ENCODE assay signal across 8 cellular contexts in the genomic region with DNA sequence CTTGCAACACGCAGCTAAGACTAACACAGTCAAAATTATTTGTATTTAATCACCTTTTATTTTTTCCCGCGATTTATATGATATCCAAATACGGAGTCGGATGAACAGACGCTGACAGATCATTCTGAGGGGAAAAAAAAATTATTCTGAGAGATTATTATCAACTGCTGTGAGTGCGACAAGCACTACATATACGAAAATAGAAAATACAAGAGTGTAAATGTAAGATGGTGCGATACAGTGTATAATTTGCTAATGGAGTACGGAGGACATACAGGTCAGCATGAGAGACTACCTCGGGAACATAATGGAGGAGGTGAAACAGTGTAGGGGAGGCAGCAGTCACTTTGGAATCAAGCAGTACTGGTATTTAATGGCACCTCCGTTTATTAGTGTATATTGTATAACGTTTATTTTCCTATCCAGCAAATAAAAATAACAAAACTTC. TPM values are rescaled to one million over a fixed set of nuclear protein-coding genes. Genes with fewer than 3 reads are reported as not detected.
DNase-seq lines count a peak whose midpoint lies in the region; ATAC-seq and TF ChIP-seq lines count a peak whose summit lies in the region.

No MANE protein-coding gene starts in this region.

- peak overlapping the region; percentile 91 for H3K27ac Mint-ChIP-seq in CD4-positive, alpha-beta T cell
- H3K27ac Mint-ChIP-seq in MCF 10A (ENCODE audit: low read depth, unreplicated experiment): peak overlapping the region; percentile 96

- TSS peak; percentile 80 for BruUV-seq in MCF 10A (replicated peaks; lab: Mats Ljungman, UMichigan)

- H2AK5ac ChIP-seq in mesenchymal stem cell (ENCODE audit: low read length, severe bottlenecking): no peak overlapping the region

- H2BK5ac ChIP-seq in mesenchymal stem cell (ENCODE audit: low read depth, low read length, poor library complexity, severe bottlenecking): no peak overlapping the region

- H3K27me3 ChIP-seq in CD4-positive, alpha-beta T cell (ENCODE audit: control insufficient read depth, insufficient read depth, low read length): no peaks in the 10 kb centered on the region
- no peaks in the 10 kb centered on the region for H3K27me3 ChIP-seq in mesenchymal stem cell (ENCODE audit: control insufficient read depth in 1 of 2, insufficient read depth in 1 of 2, low read length in 2 of 2)

- no peak overlapping the region for H3K14ac ChIP-seq in mesenchymal stem cell (ENCODE audit: low read length in 2 of 2)

- peak overlapping the region in 1 of 2 experiments; percentile 53 for H3K4ac ChIP-seq in mesenchymal stem cell (ENCODE audit: low read depth in 1 of 2, low read length in 2 of 2)

- H3K36me3 ChIP-seq in mesenchymal stem cell (ENCODE audit: control insufficient read depth in 1 of 2, insufficient read depth in 2 of 2, low read depth in 1 of 2, low read length in 2 of 2): no peaks in the 10 kb centered on the region

- POLR2A ChIA-PET in CD4-positive, alpha-beta T cell (lab: Charles Lee): interaction anchor here (0.6 to 5.5 kb wide), 11 partner anchors 18 to 640 kb away, joined by 3 to 156 read pairs (median 5); a partner anchor contains a TSS
- POLR2A ChIA-PET in MCF 10A (lab: Yijun Ruan, JAX): interaction anchor here (0.6 to 6.7 kb wide), 28 partner anchors 8 to 641 kb away, joined by 3 to 168 read pairs (median 5); a partner anchor contains a TSS

- TF ChIP-seq EP300 in Ishikawa (IDR thresholded peaks at IDR 0.05; ENCODE audit: borderline replicate concordance): no peak

- no peak for ATAC-seq in CD4-positive, alpha-beta T cell (ENCODE audit: poor library complexity)
- no peak for ATAC-seq in GM18867 (IDR thresholded peaks at IDR 0.05; ENCODE audit: unreplicated experiment)

- no peak overlapping the region for H4K8ac ChIP-seq in mesenchymal stem cell (ENCODE audit: low read length)

- H3K4me2 ChIP-seq in mesenchymal stem cell (ENCODE audit: low read length, poor library complexity, severe bottlenecking): peak overlapping the region; percentile 15

- TF ChIP-seq RAD21 in Ishikawa (IDR thresholded peaks at IDR 0.05; ENCODE audit: low read depth): no peak

- H3K9me3 ChIP-seq in CD4-positive, alpha-beta T cell (ENCODE audit: control insufficient read depth, low read length): no peaks in the 10 kb centered on the region
- no peaks in the 10 kb centered on the region for H3K9me3 ChIP-seq in mesenchymal stem cell (ENCODE audit: control insufficient read depth, low read length)

- H3K79me1 ChIP-seq in mesenchymal stem cell (replicated peaks; ENCODE audit: low read length, poor library complexity, severe bottlenecking): peaks cover 3% of the 10 kb centered on the region

- no peak overlapping the region for H2BK12ac ChIP-seq in mesenchymal stem cell (ENCODE audit: low read length in 2 of 2)

- peak overlapping the region in 1 of 2 experiments; percentile 87 for H3K4me3 ChIP-seq in mesenchymal stem cell (ENCODE audit: insufficient read depth in 1 of 2, low read depth in 1 of 2, low read length in 2 of 2)

- H2BK15ac ChIP-seq in mesenchymal stem cell (ENCODE audit: low read depth, poor library complexity, severe bottlenecking): no peak overlapping the region

- H3K9ac ChIP-seq in mesenchymal stem cell (ENCODE audit: low read length): peak overlapping the region; percentile 93

- CTCF ChIA-PET in CD4-positive, alpha-beta T cell (lab: Charles Lee): interaction anchor here (0.8 to 1.3 kb wide), 4 partner anchors 22 to 247 kb away, joined by 3 to 9 read pairs (median 3); a partner anchor contains a TSS
- CTCF ChIA-PET in MCF 10A (lab: Yijun Ruan, JAX): interaction anchor here (0.6 to 3.0 kb wide), 6 partner anchors 22 to 608 kb away, joined by 3 to 8 read pairs (median 3); a partner anchor contains a TSS

- H2BK120ac ChIP-seq in mesenchymal stem cell (ENCODE audit: low read depth, low read length): no peak overlapping the region

- no peaks in the 10 kb centered on the region for H3K9me3 Mint-ChIP-seq in CD4-positive, alpha-beta T cell
- no peaks in the 10 kb centered on the region for H3K9me3 Mint-ChIP-seq in MCF 10A (ENCODE audit: unreplicated experiment)

- intact Hi-C loops in CD4-positive, alpha-beta T cell (cut with DNase I, micrococcal nuclease): loop anchor here (1.0 to 10.0 kb wide), 7 partner anchors 21 to 641 kb away; a partner anchor contains a TSS
- intact Hi-C loops in MCF 10A (cut with micrococcal nuclease): loop anchor here (1.0 to 10.0 kb wide), 2 partner anchors 22 to 549 kb away; a partner anchor contains a TSS

- H3K4me3 Mint-ChIP-seq in CD4-positive, alpha-beta T cell: peak overlapping the region; percentile 97
- peak overlapping the region; percentile 92 for H3K4me3 Mint-ChIP-seq in MCF 10A (ENCODE audit: unreplicated experiment)

- no peak for DNase-seq in CD4-positive, alpha-beta T cell
- DNase-seq in MCF 10A (ENCODE audit: unreplicated experiment) (peak; percentile 14), mesenchymal stem cell (no peak), foreskin melanocyte (no peak), NCI-H446 treated with DMSO at 0.1 percent for 48 hours (lab: John Stamatoyannopoulos, UW) (no peak)
- DNase-seq in stimulated activated CD4-positive, alpha-beta T cell treated with anti-CD3 and anti-CD28 coated beads, Interleukin-4, amount 100 ng/mL, for 1 hour: no peak

- H3K4me1 ChIP-seq in mesenchymal stem cell (ENCODE audit: control insufficient read depth, insufficient read depth, low read depth, low read length): peaks cover under 1% of the 10 kb centered on the region

- H3K23ac ChIP-seq in mesenchymal stem cell (ENCODE audit: low read length in 2 of 2): no peak overlapping the region

- no peak for TF ChIP-seq CTCF in CD4-positive, alpha-beta T cell (IDR thresholded peaks at IDR 0.05)
- TF ChIP-seq CTCF in MCF 10A (IDR thresholded peaks at IDR 0.05; ENCODE audit: unreplicated experiment): no peak

- H3K4me1 Mint-ChIP-seq in CD4-positive, alpha-beta T cell (ENCODE audit: low read depth): peaks cover 53% of the 10 kb centered on the region
- H3K4me1 Mint-ChIP-seq in MCF 10A (ENCODE audit: insufficient read depth, unreplicated experiment): peaks cover 30% of the 10 kb centered on the region

- peak overlapping the region; percentile 33 for H3K27ac ChIP-seq in CD4-positive, alpha-beta T cell (ENCODE audit: low read depth, low read length)
- peak overlapping the region; percentile 87 for H3K27ac ChIP-seq in mesenchymal stem cell (ENCODE audit: low read length, poor library complexity, severe bottlenecking)

- H4K91ac ChIP-seq in mesenchymal stem cell (ENCODE audit: low read length): no peak overlapping the region

- H3K18ac ChIP-seq in mesenchymal stem cell (ENCODE audit: low read depth in 1 of 2, low read length in 2 of 2): no peak overlapping the region

- H3K27me3 Mint-ChIP-seq in CD4-positive, alpha-beta T cell: no peaks in the 10 kb centered on the region
- H3K27me3 Mint-ChIP-seq in MCF 10A (ENCODE audit: insufficient read depth, unreplicated experiment): no peaks in the 10 kb centered on the region

- peaks cover 13% of the 10 kb centered on the region for H3K36me3 Mint-ChIP-seq in CD4-positive, alpha-beta T cell (ENCODE audit: low read depth)
- H3K36me3 Mint-ChIP-seq in MCF 10A (ENCODE audit: insufficient read depth, unreplicated experiment): no peaks in the 10 kb centered on the region

- no peak overlapping the region for H2AFZ ChIP-seq in mesenchymal stem cell (ENCODE audit: low read depth, low read length)

- 40% methylated on average over 10 of the region's 13 CpGs for WGBS in mesenchymal stem cell

TF ChIP-seq in Ishikawa, 13 proteins besides CTCF, POLR2A, EP300 and RAD21:
- 0 out of 2 replicates have a peak, but pooled peaks have one; percentile 3 for TF ChIP-seq TAF1 (IDR thresholded peaks at IDR 0.05; ENCODE audit: low read depth)
- no peak for TF ChIP-seq NFIC (IDR thresholded peaks at IDR 0.05)
TF ChIP-seq in Ishikawa: peak in this region for 1.

RNA-seq across cellular contexts. Expression of a gene that starts 2.8 kb away (rescaled TPM):
- 10 to 100 TPM; 11.0 to 12.1 TPM for total RNA-seq in CD4-positive, alpha-beta T cell
- 16.0 and 16.5 TPM in 2 replicates for total RNA-seq in MCF 10A (2022)
- polyA plus RNA-seq in mesenchymal stem cell (2013, experiment 1 of 2): 8.7 TPM
- 8.6 TPM for polyA plus RNA-seq in mesenchymal stem cell (2013, experiment 2 of 2)

RNA-seq across cellular contexts. Expression of a gene that starts 21.5 kb away (rescaled TPM):
- 10 to 100 TPM; 26.0 to 27.6 TPM for total RNA-seq in CD4-positive, alpha-beta T cell
- total RNA-seq in MCF 10A (2022): 34.7 and 36.6 TPM in 2 replicates
- polyA plus RNA-seq in mesenchymal stem cell (2013, experiment 1 of 2): 41.8 TPM
- polyA plus RNA-seq in mesenchymal stem cell (2013, experiment 2 of 2): 42.4 TPM
